ENCODE assay signal across 1 cellular context in the genomic region with DNA sequence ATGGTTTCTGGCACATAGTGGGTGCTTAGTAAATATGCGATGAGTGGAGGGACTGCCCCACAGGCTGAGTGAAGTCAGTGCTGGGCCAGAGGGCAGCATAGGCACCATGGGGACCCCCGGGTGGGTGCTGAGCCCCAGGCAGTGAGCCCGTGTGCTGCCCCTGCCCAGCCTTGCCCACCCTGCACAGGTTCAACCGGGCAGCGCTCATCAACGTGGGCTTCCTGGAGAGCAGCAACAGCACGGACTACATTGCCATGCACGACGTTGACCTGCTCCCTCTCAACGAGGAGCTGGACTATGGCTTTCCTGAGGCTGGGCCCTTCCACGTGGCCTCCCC.
TF ChIP-seq lines count a peak whose summit lies in the region.

No MANE protein-coding gene starts in this region.

TF ChIP-seq in K562, 482 proteins besides CTCF, POLR2A, EP300 and RAD21:
- peak; percentile 54 for TF ChIP-seq POLR2G (IDR thresholded peaks at IDR 0.05; ENCODE audit: low read depth, low read length)
- TF ChIP-seq ZMIZ1 (IDR thresholded peaks at IDR 0.05; ENCODE audit: low read depth in 2 of 2, low read length in 2 of 2), result no peak
- no peak for TF ChIP-seq KLF1 (tag; IDR thresholded peaks at IDR 0.05)
- no peak for TF ChIP-seq RNF219 (CRISPR knock-in tag; IDR thresholded peaks at IDR 0.05)
- peak; percentile 43; the same call in 1 of the 2 replicates for TF ChIP-seq RBFOX2 (IDR thresholded peaks at IDR 0.05; ENCODE audit: low read depth, low read length)
